7 cellular contexts compared by ENCODE assay signal in the genomic region with DNA sequence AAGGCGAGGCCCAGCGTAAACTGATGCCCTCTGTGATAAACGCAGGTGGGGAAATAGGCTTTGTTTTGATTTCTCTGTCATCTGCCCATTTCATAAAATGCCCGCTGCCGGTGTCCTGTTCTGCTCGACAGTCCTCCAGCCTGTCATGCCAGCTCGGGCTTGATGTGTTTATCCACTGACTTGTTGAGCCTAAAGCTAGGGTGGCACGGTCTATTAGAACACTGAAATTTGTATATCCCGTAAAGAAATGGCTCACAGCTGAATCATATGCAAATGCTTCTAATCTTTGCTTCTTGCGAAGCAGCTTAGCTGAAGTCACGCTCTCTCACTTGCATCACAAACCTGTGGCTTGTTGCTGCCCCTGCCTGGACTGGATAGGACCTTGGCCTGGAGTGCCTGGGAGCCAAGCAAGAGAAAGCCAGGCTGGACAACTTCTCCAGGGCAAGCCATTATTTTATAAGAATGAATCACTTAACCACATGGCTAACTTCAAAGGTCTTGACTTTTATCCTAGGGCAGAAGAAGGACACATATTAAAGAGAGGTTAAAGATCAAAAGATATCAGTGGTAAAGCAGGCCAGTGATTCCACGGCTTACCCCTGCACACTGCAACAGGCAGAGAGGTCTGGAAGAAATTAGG. TPM values are rescaled to one million over a fixed set of nuclear protein-coding genes. Genes with fewer than 3 reads are reported as not detected.
DNase-seq lines count a peak whose midpoint lies in the region; ATAC-seq, FAIRE-seq and TF ChIP-seq lines count a peak whose summit lies in the region.

No MANE protein-coding gene starts in this region.

- H3K9me3 Mint-ChIP-seq in GM23338, result 0 out of 3 replicates have a peak, but pooled peaks cover 3% of the 10 kb centered on the region

- H3K4me3 Mint-ChIP-seq in GM23338, result no peak overlapping the region

- FAIRE-seq in D721Med (lab: Jason Lieb, UNC), result no peak

- H3K36me3 Mint-ChIP-seq in GM23338 (ENCODE audit: low read depth), result no peaks in the 10 kb centered on the region

- no peaks in the 10 kb centered on the region for H3K36me3 ChIP-seq in GM23338 (ENCODE audit: insufficient read depth)

- H4K20me1 ChIP-seq in GM23338 (replicated peaks; ENCODE audit: insufficient read depth), result no peaks in the 10 kb centered on the region

- no peaks in the 10 kb centered on the region for H3F3A ChIP-seq in GM23338 (replicated peaks; ENCODE audit: low read depth)

- H3K4me1 Mint-ChIP-seq in GM23338, result peaks cover 37% of the 10 kb centered on the region

- no peak overlapping the region for H3K4me3 ChIP-seq in GM23338

- H3K27ac ChIP-seq in GM23338 (ENCODE audit: low read depth), result no peak overlapping the region

- H3K27ac Mint-ChIP-seq in GM23338, result no peak overlapping the region

- H3K27me3 ChIP-seq in GM23338 (ENCODE audit: insufficient read depth), result no peaks in the 10 kb centered on the region

- peak overlapping the region; percentile 9; the same call in 1 of the 2 replicates for H3K4me2 ChIP-seq in GM23338

- DNase-seq in GM23338 (ENCODE audit: low spot score) (no peak), NOMO-1 treated with dmso at 0.1 percent for 144 hours (lab: John Stamatoyannopoulos, UW; ENCODE audit: unreplicated experiment) (peak; percentile 25), renal cortical epithelial cell (ENCODE audit: low read depth) (peak; percentile 100), D721Med (ENCODE audit: insufficient read length, low spot score) (no peak)

- 0 out of 4 replicates have a peak, but pooled peaks of 1 of the 2 experiments have one; percentile 4 for TF ChIP-seq CTCF in GM23338 (conservative IDR thresholded peaks at IDR 0.05; ENCODE audit: low read depth in 2 of 2)
- no peak for TF ChIP-seq CTCF in D721Med (IDR thresholded peaks at IDR 0.05; ENCODE audit: insufficient read depth, missing control alignments)

- H2AFZ ChIP-seq in GM23338, result peak overlapping the region; percentile 72; the same call in 1 of the 2 replicates

- no peaks in the 10 kb centered on the region for H3K79me2 ChIP-seq in GM23338 (replicated peaks; ENCODE audit: insufficient read depth)

- ATAC-seq in GM23338, result peak; percentile 58
- peak; percentile 80 for ATAC-seq in esophagus mucosa
- no peak for ATAC-seq in HG03135 (IDR thresholded peaks at IDR 0.05; ENCODE audit: unreplicated experiment)
- ATAC-seq in HG02610 (IDR thresholded peaks at IDR 0.05; ENCODE audit: unreplicated experiment), result no peak

- peaks cover 43% of the 10 kb centered on the region for H3K4me1 ChIP-seq in GM23338 (ENCODE audit: insufficient read depth)

- H3K9me2 ChIP-seq in GM23338 (ENCODE audit: insufficient read depth), result peaks cover 5% of the 10 kb centered on the region; the same call in 1 of the 2 replicates

- H3K27me3 Mint-ChIP-seq in GM23338 (ENCODE audit: insufficient read depth, low read depth, poor library complexity), result no peaks in the 10 kb centered on the region

TF ChIP-seq in GM23338, 12 proteins besides CTCF, POLR2A, EP300 and RAD21 (continues in another document):
- TF ChIP-seq JUNB (IDR thresholded peaks at IDR 0.05; ENCODE audit: unreplicated experiment) (no peak), EZH2 (IDR thresholded peaks at IDR 0.05; ENCODE audit: low read depth, unreplicated experiment) (no peak), ZNF331 (CRISPR knock-in tag; IDR thresholded peaks at IDR 0.05; ENCODE audit: low read depth) (no peak), POLR2AphosphoS5 (IDR thresholded peaks at IDR 0.05; ENCODE audit: low read depth) (no peak), EZH2phosphoT487 (IDR thresholded peaks at IDR 0.05; ENCODE audit: unreplicated experiment) (no peak), STAT1 (IDR thresholded peaks at IDR 0.05; ENCODE audit: unreplicated experiment) (no peak), CREB1 (CRISPR knock-in tag; IDR thresholded peaks at IDR 0.05; ENCODE audit: low read depth) (no peak)
- TF ChIP-seq, protein P1, sequence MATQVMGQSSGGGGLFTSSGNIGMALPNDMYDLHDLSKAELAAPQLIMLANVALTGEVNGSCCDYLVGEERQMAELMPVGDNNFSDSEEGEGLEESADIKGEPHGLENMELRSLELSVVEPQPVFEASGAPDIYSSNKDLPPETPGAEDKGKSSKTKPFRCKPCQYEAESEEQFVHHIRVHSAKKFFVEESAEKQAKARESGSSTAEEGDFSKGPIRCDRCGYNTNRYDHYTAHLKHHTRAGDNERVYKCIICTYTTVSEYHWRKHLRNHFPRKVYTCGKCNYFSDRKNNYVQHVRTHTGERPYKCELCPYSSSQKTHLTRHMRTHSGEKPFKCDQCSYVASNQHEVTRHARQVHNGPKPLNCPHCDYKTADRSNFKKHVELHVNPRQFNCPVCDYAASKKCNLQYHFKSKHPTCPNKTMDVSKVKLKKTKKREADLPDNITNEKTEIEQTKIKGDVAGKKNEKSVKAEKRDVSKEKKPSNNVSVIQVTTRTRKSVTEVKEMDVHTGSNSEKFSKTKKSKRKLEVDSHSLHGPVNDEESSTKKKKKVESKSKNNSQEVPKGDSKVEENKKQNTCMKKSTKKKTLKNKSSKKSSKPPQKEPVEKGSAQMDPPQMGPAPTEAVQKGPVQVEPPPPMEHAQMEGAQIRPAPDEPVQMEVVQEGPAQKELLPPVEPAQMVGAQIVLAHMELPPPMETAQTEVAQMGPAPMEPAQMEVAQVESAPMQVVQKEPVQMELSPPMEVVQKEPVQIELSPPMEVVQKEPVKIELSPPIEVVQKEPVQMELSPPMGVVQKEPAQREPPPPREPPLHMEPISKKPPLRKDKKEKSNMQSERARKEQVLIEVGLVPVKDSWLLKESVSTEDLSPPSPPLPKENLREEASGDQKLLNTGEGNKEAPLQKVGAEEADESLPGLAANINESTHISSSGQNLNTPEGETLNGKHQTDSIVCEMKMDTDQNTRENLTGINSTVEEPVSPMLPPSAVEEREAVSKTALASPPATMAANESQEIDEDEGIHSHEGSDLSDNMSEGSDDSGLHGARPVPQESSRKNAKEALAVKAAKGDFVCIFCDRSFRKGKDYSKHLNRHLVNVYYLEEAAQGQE (IDR thresholded peaks at IDR 0.05; ENCODE audit: unreplicated experiment), result no peak
- TF ChIP-seq, protein P2, sequence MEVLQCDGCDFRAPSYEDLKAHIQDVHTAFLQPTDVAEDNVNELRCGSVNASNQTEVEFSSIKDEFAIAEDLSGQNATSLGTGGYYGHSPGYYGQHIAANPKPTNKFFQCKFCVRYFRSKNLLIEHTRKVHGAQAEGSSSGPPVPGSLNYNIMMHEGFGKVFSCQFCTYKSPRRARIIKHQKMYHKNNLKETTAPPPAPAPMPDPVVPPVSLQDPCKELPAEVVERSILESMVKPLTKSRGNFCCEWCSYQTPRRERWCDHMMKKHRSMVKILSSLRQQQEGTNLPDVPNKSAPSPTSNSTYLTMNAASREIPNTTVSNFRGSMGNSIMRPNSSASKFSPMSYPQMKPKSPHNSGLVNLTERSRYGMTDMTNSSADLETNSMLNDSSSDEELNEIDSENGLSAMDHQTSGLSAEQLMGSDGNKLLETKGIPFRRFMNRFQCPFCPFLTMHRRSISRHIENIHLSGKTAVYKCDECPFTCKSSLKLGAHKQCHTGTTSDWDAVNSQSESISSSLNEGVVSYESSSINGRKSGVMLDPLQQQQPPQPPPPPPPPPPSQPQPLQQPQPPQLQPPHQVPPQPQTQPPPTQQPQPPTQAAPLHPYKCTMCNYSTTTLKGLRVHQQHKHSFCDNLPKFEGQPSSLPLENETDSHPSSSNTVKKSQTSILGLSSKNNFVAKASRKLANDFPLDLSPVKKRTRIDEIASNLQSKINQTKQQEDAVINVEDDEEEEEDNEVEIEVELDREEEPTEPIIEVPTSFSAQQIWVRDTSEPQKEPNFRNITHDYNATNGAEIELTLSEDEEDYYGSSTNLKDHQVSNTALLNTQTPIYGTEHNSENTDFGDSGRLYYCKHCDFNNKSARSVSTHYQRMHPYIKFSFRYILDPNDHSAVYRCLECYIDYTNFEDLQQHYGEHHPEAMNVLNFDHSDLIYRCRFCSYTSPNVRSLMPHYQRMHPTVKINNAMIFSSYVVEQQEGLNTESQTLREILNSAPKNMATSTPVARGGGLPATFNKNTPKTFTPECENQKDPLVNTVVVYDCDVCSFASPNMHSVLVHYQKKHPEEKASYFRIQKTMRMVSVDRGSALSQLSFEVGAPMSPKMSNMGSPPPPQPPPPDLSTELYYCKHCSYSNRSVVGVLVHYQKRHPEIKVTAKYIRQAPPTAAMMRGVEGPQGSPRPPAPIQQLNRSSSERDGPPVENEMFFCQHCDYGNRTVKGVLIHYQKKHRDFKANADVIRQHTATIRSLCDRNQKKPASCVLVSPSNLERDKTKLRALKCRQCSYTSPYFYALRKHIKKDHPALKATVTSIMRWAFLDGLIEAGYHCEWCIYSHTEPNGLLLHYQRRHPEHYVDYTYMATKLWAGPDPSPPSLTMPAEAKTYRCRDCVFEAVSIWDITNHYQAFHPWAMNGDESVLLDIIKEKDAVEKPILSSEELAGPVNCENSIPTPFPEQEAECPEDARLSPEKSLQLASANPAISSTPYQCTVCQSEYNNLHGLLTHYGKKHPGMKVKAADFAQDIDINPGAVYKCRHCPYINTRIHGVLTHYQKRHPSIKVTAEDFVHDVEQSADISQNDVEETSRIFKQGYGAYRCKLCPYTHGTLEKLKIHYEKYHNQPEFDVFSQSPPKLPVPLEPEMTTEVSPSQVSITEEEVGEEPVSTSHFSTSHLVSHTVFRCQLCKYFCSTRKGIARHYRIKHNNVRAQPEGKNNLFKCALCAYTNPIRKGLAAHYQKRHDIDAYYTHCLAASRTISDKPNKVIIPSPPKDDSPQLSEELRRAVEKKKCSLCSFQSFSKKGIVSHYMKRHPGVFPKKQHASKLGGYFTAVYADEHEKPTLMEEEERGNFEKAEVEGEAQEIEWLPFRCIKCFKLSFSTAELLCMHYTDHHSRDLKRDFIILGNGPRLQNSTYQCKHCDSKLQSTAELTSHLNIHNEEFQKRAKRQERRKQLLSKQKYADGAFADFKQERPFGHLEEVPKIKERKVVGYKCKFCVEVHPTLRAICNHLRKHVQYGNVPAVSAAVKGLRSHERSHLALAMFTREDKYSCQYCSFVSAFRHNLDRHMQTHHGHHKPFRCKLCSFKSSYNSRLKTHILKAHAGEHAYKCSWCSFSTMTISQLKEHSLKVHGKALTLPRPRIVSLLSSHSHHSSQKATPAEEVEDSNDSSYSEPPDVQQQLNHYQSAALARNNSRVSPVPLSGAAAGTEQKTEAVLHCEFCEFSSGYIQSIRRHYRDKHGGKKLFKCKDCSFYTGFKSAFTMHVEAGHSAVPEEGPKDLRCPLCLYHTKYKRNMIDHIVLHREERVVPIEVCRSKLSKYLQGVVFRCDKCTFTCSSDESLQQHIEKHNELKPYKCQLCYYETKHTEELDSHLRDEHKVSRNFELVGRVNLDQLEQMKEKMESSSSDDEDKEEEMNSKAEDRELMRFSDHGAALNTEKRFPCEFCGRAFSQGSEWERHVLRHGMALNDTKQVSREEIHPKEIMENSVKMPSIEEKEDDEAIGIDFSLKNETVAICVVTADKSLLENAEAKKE (CRISPR knock-in tag; IDR thresholded peaks at IDR 0.05), result no peak

RNA-seq across cellular contexts. Expression of a gene that starts 33.1 kb away (rescaled TPM):
- total RNA-seq in GM23338 (2014; rRNA removed; shearing (Covaris generic)), result not detected in 2 replicates
- not detected in 2 replicates for polyA plus RNA-seq in GM23338 (2016; fragmentation: Nextera tagmentation; extraction: Ambion mirVana)
- total RNA-seq in esophagus mucosa (342 TPM), renal cortical epithelial cell (43.7 and 158 TPM in 2 replicates)

Comparison
In these comparisons a context has a peak if more than half of its experiments do, and no peak if none do; other contexts are left out.
1. ATAC-seq: peak in GM23338 (single experiment) and esophagus mucosa (single experiment); none in HG03135 (single experiment) and HG02610 (single experiment).
2. DNase-seq: peak in NOMO-1 treated with dmso at 0.1 percent for 144 hours (single experiment) and renal cortical epithelial cell (single experiment); none in GM23338 (single experiment) and D721Med (single experiment).
3. RNA of a gene that starts 33.1 kb away (total RNA-seq): 342 TPM in esophagus mucosa (single experiment) and 43.7 to 158 TPM in renal cortical epithelial cell; not detected in GM23338; every median in the first group is over 10 times any median in the second.